In genomic region chr14:33524244-33524643, GRCh38 we compare ENCODE assay signal across 20 cellular contexts.
DNase-seq lines count a peak whose midpoint lies in the region; ATAC-seq and TF ChIP-seq lines count a peak whose summit lies in the region.
"Had no signal": no experiment of that assay in that cellular context is flagged by ENCODE, and none has a peak within 500 bp of the region (broad histone marks: within the 10 kb centered on the region; RNA-seq: fewer than 3 reads in every experiment).

No MANE protein-coding gene starts in this region.

- peak; percentile 57 for ATAC-seq in GM18867 (IDR thresholded peaks at IDR 0.05; ENCODE audit: unreplicated experiment)
- ATAC-seq in GM19463 (IDR thresholded peaks at IDR 0.05; ENCODE audit: unreplicated experiment) = peak; percentile 78
- ATAC-seq in HG02981 (IDR thresholded peaks at IDR 0.05; ENCODE audit: unreplicated experiment) = peak; percentile 61
- ATAC-seq in HG03571 (IDR thresholded peaks at IDR 0.05; ENCODE audit: unreplicated experiment) = peak; percentile 70
- ATAC-seq in aorta (ENCODE audit: low FRiP score) = no peak
- ATAC-seq in sciatic nerve = no peak
- ATAC-seq: T-helper 17 cell had no signal

- no peaks in the 10 kb centered on the region for H3K4me1 ChIP-seq in aorta (ENCODE audit: control insufficient read depth in 1 of 2, insufficient read depth in 2 of 2, low read length in 2 of 2)

- POLR2A ChIA-PET in GM10248 (lab: Yijun Ruan, JAX) = no interaction called here

- TF ChIP-seq CTCF in GM10248 (IDR thresholded peaks at IDR 0.05; ENCODE audit: control extremely low read depth, extremely low read depth, low read depth, missing control alignments) = no peak

- H3K27me3 ChIP-seq in aorta (ENCODE audit: control insufficient read depth in 1 of 2, insufficient read depth in 2 of 2, low read length in 1 of 2) = peaks cover 0 to 2% of the 10 kb centered on the region in 2 donors

- H3K36me3 ChIP-seq in aorta (ENCODE audit: control insufficient read depth in 1 of 2, insufficient read depth in 2 of 2, low read length in 1 of 2) = no peaks in the 10 kb centered on the region

- no peak overlapping the region for H3K27ac ChIP-seq in aorta (ENCODE audit: low read depth in 1 of 2, low read length in 2 of 2)

- intact Hi-C loops in aorta (cut with DNase I) (no loop called here), sciatic nerve (cut with DNase I) (no loop called here)

- CTCF ChIA-PET in GM10248 (lab: Yijun Ruan, JAX) = no interaction called here

- H3K4me3 ChIP-seq in aorta (ENCODE audit: low read length in 2 of 2) = no peak overlapping the region

- H3K9me3 ChIP-seq in aorta (ENCODE audit: control insufficient read depth, low read length) = no peaks in the 10 kb centered on the region

- DNase-seq in activated gamma-delta T cell treated with Interleukin-2 at 50 U/mL for 16 hours (no peak), aorta (no peak), sciatic nerve (ENCODE audit: low spot score) (no peak), GM10248 (ENCODE audit: extremely low spot score) (no peak)
- DNase-seq: C1 segment of cervical spinal cord; DMS 273 treated with DMSO at 0.1 percent for 48 hours; GF-D8; KBM-7; MV-4-11; NCI-H1417 treated with DMSO at 0.1 percent for 48 hours; NCI-H1930; NCI-H2171; NCI-H446; NCI-H69; NK-92 treated with Interleukin-12 subunit alpha and Interleukin-12 subunit beta, amount 100 ng/mL, for 24 hours; T-helper 17 cell had no signal

- 76 to 82% methylated on average over 1 of the region's 1 CpG for whole genome bisulfite sequencing in aorta, 2 donors

Comparison
In these comparisons a context has a peak if more than half of its experiments do, and no peak if none do; other contexts are left out.
1. ATAC-seq: peak in GM18867 (single experiment), GM19463 (single experiment), HG02981 (single experiment) and HG03571 (single experiment); none in aorta (single experiment) and sciatic nerve (single experiment).